In the genomic region with DNA sequence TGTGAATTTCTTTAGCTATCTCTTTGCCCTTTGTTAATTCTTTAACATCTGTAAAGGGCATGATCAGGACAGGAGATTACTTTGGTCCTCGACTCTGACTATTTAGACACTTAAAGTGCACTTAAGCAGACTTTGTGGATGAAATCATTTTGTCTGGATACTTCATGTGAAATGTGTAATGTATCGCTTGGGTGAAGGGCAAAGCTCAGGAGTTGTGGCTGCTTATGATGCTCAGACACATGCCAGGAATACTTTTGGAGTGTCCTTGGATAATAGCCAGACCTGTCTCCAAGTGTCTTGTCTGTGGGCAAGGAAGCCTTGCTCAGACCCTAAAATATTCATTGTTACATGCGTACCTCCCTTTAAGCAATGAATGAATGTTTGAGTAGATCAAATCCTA, we compare ENCODE assay signal across 1 cellular context.
A peak's percentile ranks its signal among the peaks of the same experiment; 100 is the strongest.
TF ChIP-seq lines count a peak whose summit lies in the region.

No MANE protein-coding gene starts in this region.

TF ChIP-seq in SK-N-SH, 30 proteins besides CTCF, POLR2A, EP300 and RAD21 (continued from another document):
- peak; percentile 31; the same call in 1 of the 2 replicates for TF ChIP-seq RXRA (IDR thresholded peaks at IDR 0.05; ENCODE audit: borderline replicate concordance, low read depth)
- TF ChIP-seq SIN3A (IDR thresholded peaks at IDR 0.05; ENCODE audit: borderline replicate concordance, low read depth, low read length), result no peak
- TF ChIP-seq, protein P1, sequence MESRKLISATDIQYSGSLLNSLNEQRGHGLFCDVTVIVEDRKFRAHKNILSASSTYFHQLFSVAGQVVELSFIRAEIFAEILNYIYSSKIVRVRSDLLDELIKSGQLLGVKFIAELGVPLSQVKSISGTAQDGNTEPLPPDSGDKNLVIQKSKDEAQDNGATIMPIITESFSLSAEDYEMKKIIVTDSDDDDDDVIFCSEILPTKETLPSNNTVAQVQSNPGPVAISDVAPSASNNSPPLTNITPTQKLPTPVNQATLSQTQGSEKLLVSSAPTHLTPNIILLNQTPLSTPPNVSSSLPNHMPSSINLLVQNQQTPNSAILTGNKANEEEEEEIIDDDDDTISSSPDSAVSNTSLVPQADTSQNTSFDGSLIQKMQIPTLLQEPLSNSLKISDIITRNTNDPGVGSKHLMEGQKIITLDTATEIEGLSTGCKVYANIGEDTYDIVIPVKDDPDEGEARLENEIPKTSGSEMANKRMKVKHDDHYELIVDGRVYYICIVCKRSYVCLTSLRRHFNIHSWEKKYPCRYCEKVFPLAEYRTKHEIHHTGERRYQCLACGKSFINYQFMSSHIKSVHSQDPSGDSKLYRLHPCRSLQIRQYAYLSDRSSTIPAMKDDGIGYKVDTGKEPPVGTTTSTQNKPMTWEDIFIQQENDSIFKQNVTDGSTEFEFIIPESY (IDR thresholded peaks at IDR 0.05; ENCODE audit: borderline replicate concordance, low read depth), result no peak
- peak; percentile 92 for TF ChIP-seq NFIC (IDR thresholded peaks at IDR 0.05; ENCODE audit: borderline replicate concordance)
- TF ChIP-seq SMC3 (IDR thresholded peaks at IDR 0.05; ENCODE audit: low read depth, low read length), result no peak
- peak; percentile 84 for TF ChIP-seq TEAD4 (IDR thresholded peaks at IDR 0.05; ENCODE audit: borderline replicate concordance, insufficient read depth)
- no peak for TF ChIP-seq MEF2A (IDR thresholded peaks at IDR 0.05; ENCODE audit: borderline replicate concordance, low read depth)
- no peak for TF ChIP-seq YY1 (IDR thresholded peaks at IDR 0.05; ENCODE audit: low read depth)
- TF ChIP-seq, protein P2, sequence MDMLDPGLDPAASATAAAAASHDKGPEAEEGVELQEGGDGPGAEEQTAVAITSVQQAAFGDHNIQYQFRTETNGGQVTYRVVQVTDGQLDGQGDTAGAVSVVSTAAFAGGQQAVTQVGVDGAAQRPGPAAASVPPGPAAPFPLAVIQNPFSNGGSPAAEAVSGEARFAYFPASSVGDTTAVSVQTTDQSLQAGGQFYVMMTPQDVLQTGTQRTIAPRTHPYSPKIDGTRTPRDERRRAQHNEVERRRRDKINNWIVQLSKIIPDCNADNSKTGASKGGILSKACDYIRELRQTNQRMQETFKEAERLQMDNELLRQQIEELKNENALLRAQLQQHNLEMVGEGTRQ (IDR thresholded peaks at IDR 0.05; ENCODE audit: borderline replicate concordance, low read depth, low read length), result no peak
- no peak for TF ChIP-seq ELF1 (IDR thresholded peaks at IDR 0.05)
- peak; percentile 21; the same call in 1 of the 2 replicates for TF ChIP-seq FOSL2 (IDR thresholded peaks at IDR 0.05; ENCODE audit: borderline replicate concordance, low read depth)
- peak; percentile 76 for TF ChIP-seq TCF12 (IDR thresholded peaks at IDR 0.05)
- TF ChIP-seq GABPA (IDR thresholded peaks at IDR 0.05; ENCODE audit: low read depth), result no peak
- 0 out of 2 replicates have a peak, but pooled peaks have one; percentile 16 for TF ChIP-seq JUND (IDR thresholded peaks at IDR 0.05)
- TF ChIP-seq, protein P3, sequence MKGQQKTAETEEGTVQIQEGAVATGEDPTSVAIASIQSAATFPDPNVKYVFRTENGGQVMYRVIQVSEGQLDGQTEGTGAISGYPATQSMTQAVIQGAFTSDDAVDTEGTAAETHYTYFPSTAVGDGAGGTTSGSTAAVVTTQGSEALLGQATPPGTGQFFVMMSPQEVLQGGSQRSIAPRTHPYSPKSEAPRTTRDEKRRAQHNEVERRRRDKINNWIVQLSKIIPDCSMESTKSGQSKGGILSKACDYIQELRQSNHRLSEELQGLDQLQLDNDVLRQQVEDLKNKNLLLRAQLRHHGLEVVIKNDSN (IDR thresholded peaks at IDR 0.05; ENCODE audit: borderline replicate concordance, low read depth), result no peak
- TF ChIP-seq FOXM1 (IDR thresholded peaks at IDR 0.05; ENCODE audit: low read depth), result no peak
- no peak for TF ChIP-seq RCOR1 (IDR thresholded peaks at IDR 0.05; ENCODE audit: low read length)
